In the genomic region with DNA sequence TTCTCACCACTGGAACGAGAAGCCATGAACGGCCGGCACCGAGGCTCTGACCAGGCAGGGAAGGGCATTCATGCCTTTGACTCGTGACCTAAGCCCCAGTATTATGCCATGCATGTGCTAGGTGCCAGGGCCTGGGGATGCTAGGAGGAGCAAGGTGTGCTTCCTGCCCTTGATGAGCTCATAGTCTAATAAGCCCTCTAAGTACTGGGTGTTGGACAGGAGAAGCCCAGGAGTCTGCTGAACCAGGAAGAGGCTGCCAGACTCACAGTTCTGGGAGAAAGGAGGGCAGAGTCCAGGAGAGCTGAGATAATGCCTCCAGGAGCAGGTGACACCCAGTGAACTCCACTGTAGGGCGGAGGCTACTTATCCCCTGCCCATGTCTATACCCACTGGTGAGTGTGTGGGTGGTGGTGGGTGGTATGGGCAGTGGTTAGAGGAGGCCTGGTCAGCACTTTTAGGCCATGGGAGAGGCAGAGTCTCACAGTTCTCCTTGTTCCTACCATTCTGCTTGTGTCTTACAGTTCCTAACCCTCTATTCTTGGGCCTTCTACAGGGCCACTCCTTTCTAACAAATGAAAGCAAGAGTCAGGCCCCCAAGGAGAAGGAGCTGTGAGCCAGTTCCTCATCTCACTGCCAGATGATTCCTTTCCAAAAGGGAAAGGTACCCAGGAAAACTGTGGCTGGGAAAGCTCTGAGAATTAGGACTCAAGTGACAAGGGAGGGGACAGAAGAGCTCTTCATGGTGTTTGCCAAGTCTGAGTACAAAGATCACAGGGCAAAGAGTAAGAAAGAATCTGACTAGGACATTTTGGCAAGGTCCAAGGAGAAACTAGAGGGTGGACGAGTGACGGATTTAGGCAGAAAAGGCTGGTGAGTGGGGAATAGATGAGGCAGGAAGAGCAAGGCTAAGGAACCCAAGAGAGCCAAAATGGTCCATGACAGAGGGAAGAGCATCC, we compare ENCODE assay signal across 18 cellular contexts. TPM values are rescaled to one million over a fixed set of nuclear protein-coding genes. Genes with fewer than 3 reads are reported as not detected.
DNase-seq lines count a peak whose midpoint lies in the region; ATAC-seq and TF ChIP-seq lines count a peak whose summit lies in the region.
"Had no signal": no experiment of that assay in that cellular context is flagged by ENCODE, and none has a peak within 500 bp of the region (broad histone marks: within the 10 kb centered on the region; RNA-seq: fewer than 3 reads in every experiment).

No MANE protein-coding gene starts in this region.

- no peaks in the 10 kb centered on the region for H3K36me3 ChIP-seq in Caco-2 (ENCODE audit: control insufficient read depth, insufficient read depth, low read length)
- H3K36me3 ChIP-seq in Peyer's patch, result no peaks in the 10 kb centered on the region
- H3K36me3 ChIP-seq: MG63 had no signal

- H3K4me3 Mint-ChIP-seq in Caco-2 (ENCODE audit: unreplicated experiment) (no peak overlapping the region), neural crest cell (peak overlapping the region; percentile 35)
- no peak overlapping the region for H3K4me3 Mint-ChIP-seq in activated T-helper 17 cell treated with anti-CD3 and anti-CD28 coated beads, Interleukin-2, amount 50 U/mL, for 72 hours
- H3K4me3 Mint-ChIP-seq: CD14-positive monocyte had no signal

- BruUV-seq in Caco-2 (replicated peaks; lab: Mats Ljungman, UMichigan), result no TSS peak

- no peak for TF ChIP-seq CTCF in Caco-2 (IDR thresholded peaks at IDR 0.05; ENCODE audit: insufficient read depth in 1 of 2, low read depth in 1 of 2, low read length in 1 of 2, severe bottlenecking in 1 of 2, unreplicated experiment in 1 of 2)
- TF ChIP-seq CTCF in Peyer's patch (IDR thresholded peaks at IDR 0.05), result no peak
- TF ChIP-seq CTCF in neural crest cell (conservative IDR thresholded peaks at IDR 0.05), result no peak

- CTCF ChIA-PET in Caco-2 (lab: Charles Lee), result interaction anchor here (0.6 to 1.2 kb wide), 4 partner anchors 9 to 44 kb away, joined by 3 to 6 read pairs (median 4); no protein-coding TSS in a partner anchor

- DNase-seq in Caco-2 (peak; percentile 36 to 63), Peyer's patch (peak in 2 of 3 donors; percentile 78 to 88), kidney tubule cell (ENCODE audit: low spot score) (peak; percentile 75), neural crest cell (ENCODE audit: low read depth, low spot score) (no peak)
- DNase-seq in NK-92 treated with Interleukin-12 subunit alpha and Interleukin-12 subunit beta, amount 100 ng/mL, for 24 hours (lab: John Stamatoyannopoulos, UW), result no peak
- DNase-seq: AML-193, DMS153, HCEC 1CT, MG63, NCI-H1092, NCI-H2081, NCI-H774, SK-N-SH had no signal

- H3K4me3 ChIP-seq in Caco-2 (ENCODE audit: low read depth, low read length) (no peak overlapping the region), Peyer's patch (peak overlapping the region in 1 of 4 donors; percentile 14)
- H3K4me3 ChIP-seq: MG63 had no signal

- no peaks in the 10 kb centered on the region for H3K27me3 ChIP-seq in Caco-2 (replicated peaks; ENCODE audit: control insufficient read depth, insufficient read depth, low read length)
- no peaks in the 10 kb centered on the region for H3K27me3 ChIP-seq in Peyer's patch
- H3K27me3 ChIP-seq: MG63 had no signal

- no peak overlapping the region for H3K27ac Mint-ChIP-seq in Caco-2 (ENCODE audit: unreplicated experiment)
- H3K27ac Mint-ChIP-seq in neural crest cell (ENCODE audit: unreplicated experiment), result no peak overlapping the region
- H3K27ac Mint-ChIP-seq in activated T-helper 17 cell treated with anti-CD3 and anti-CD28 coated beads, Interleukin-2, amount 50 U/mL, for 72 hours, result no peak overlapping the region
- H3K27ac Mint-ChIP-seq: CD14-positive monocyte had no signal

- H3K9me3 ChIP-seq in Caco-2, result no peaks in the 10 kb centered on the region
- no peaks in the 10 kb centered on the region for H3K9me3 ChIP-seq in Peyer's patch
- H3K9me3 ChIP-seq: MG63, SK-N-SH had no signal

- intact Hi-C loops in Caco-2 (cut with micrococcal nuclease; ENCODE audit: unreplicated experiment), result no loop called here

- no peaks in the 10 kb centered on the region for H3K27me3 Mint-ChIP-seq in Caco-2 (ENCODE audit: insufficient read depth, unreplicated experiment)
- H3K27me3 Mint-ChIP-seq in neural crest cell (ENCODE audit: low read depth), result peaks cover 15% of the 10 kb centered on the region
- peaks cover 9% of the 10 kb centered on the region for H3K27me3 Mint-ChIP-seq in activated T-helper 17 cell treated with anti-CD3 and anti-CD28 coated beads, Interleukin-2, amount 50 U/mL, for 72 hours

- H3K36me3 Mint-ChIP-seq in Caco-2 (ENCODE audit: insufficient read depth, unreplicated experiment) (peaks cover 7% of the 10 kb centered on the region), neural crest cell (ENCODE audit: low read depth) (no peaks in the 10 kb centered on the region)
- peaks cover 19% of the 10 kb centered on the region for H3K36me3 Mint-ChIP-seq in activated T-helper 17 cell treated with anti-CD3 and anti-CD28 coated beads, Interleukin-2, amount 50 U/mL, for 72 hours (ENCODE audit: low read depth)

- peaks cover 20% of the 10 kb centered on the region for H3K4me1 ChIP-seq in Caco-2
- H3K4me1 ChIP-seq in Peyer's patch, result peaks cover 0 to 7% (median 0%) of the 10 kb centered on the region in 4 donors

- H3K9me3 Mint-ChIP-seq in Caco-2 (ENCODE audit: unreplicated experiment) (no peaks in the 10 kb centered on the region), neural crest cell (no peaks in the 10 kb centered on the region)
- H3K9me3 Mint-ChIP-seq in activated T-helper 17 cell treated with anti-CD3 and anti-CD28 coated beads, Interleukin-2, amount 50 U/mL, for 72 hours, result no peaks in the 10 kb centered on the region

- H3K4me1 Mint-ChIP-seq in Caco-2 (ENCODE audit: low read depth, unreplicated experiment), result peaks cover 23% of the 10 kb centered on the region
- peaks cover 16% of the 10 kb centered on the region for H3K4me1 Mint-ChIP-seq in neural crest cell
- peaks cover 18% of the 10 kb centered on the region for H3K4me1 Mint-ChIP-seq in activated T-helper 17 cell treated with anti-CD3 and anti-CD28 coated beads, Interleukin-2, amount 50 U/mL, for 72 hours

- TF ChIP-seq POLR2A in Peyer's patch (IDR thresholded peaks at IDR 0.05), result peak; percentile 41 to 59

- no peak for ATAC-seq in HG03457 (IDR thresholded peaks at IDR 0.05; ENCODE audit: unreplicated experiment)
- ATAC-seq in activated T-helper 17 cell treated with anti-CD3 and anti-CD28 coated beads, Interleukin-2, amount 50 U/mL, for 72 hours (replicated peaks), result no peak
- no peak for ATAC-seq in HG03280 (IDR thresholded peaks at IDR 0.05; ENCODE audit: unreplicated experiment)
- ATAC-seq: Right ventricle myocardium inferior had no signal

- POLR2A ChIA-PET in Caco-2 (lab: Charles Lee), result interaction anchor here (0.6 kb wide), 1 partner anchor 39 kb away, joined by 8 read pairs; no protein-coding TSS in a partner anchor

- H3K27ac ChIP-seq in Peyer's patch, result peak overlapping the region in 3 of 4 donors; percentile 71 to 94 (median 91)

RNA-seq across cellular contexts. Expression of a gene that starts 3.6 kb away (rescaled TPM):
- total RNA-seq in Caco-2 (2022) (9.1 and 11.0 TPM in 2 replicates), Peyer's patch (10 to 100 TPM; 37.1 to 58.0 (median 47.8) TPM), neural crest cell (18.6 and 20.6 TPM in 2 replicates)
- total RNA-seq in activated T-helper 17 cell treated with anti-CD3 and anti-CD28 coated beads, Interleukin-2, amount 50 U/mL, for 72 hours, result 100 to 1,000 TPM in 1 of 2 donors, 10 to 100 TPM in 1; 32.5 to 130 TPM

Comparison
In these comparisons a context has a peak if more than half of its experiments do, and no peak if none do; other contexts are left out.
1. DNase-seq: peak in Caco-2 (2 of 2), Peyer's patch (2 of 3) and kidney tubule cell (single experiment); none in neural crest cell (single experiment) and NK-92 treated with Interleukin-12 subunit alpha and Interleukin-12 subunit beta, amount 100 ng/mL, for 24 hours (single experiment).